In genomic region chr11:11733246-11733763, GRCh38 we compare ENCODE assay signal across 25 cellular contexts.
"Had no signal": no experiment of that assay in that cellular context is flagged by ENCODE, and none has a peak within 500 bp of the region (broad histone marks: within the 10 kb centered on the region; RNA-seq: fewer than 3 reads in every experiment).

No MANE protein-coding gene starts in this region.

- DNase-seq: dermis blood vessel endothelial cell; effector memory CD4-positive, alpha-beta T cell; esophagus squamous epithelium; foreskin melanocyte; hypothalamus; immature natural killer cell; islet precursor cell; kidney glomerular epithelial cell; left colon; left ventricle myocardium superior; lower lobe of right lung; natural killer cell; nucleus accumbens; right cardiac atrium; sigmoid colon; stimulated activated CD4-positive, alpha-beta T cell treated with anti-CD3 and anti-CD28 coated beads, Interleukin-2, amount 100 ng/mL, for 24 hours; stimulated activated CD4-positive, alpha-beta T cell treated with anti-CD3 and anti-CD28 coated beads, Interleukin-4, amount 100 ng/mL, for 24 hours; stimulated activated naive CD4-positive, alpha-beta T cell treated with Interleukin-2 at 50 U/mL for 16 hours; stomach; thyroid gland; trophoblast cell had no signal

- H3K9me3 ChIP-seq: esophagus squamous epithelium, lower lobe of right lung, prostate gland, sigmoid colon, stomach, thyroid gland had no signal

- H3K9me3 Mint-ChIP-seq: immature natural killer cell; natural killer cell; stimulated activated effector memory CD8-positive, alpha-beta T cell treated with anti-CD3 and anti-CD28 coated beads, Interleukin-12 subunit alpha, Interleukin-12 subunit beta, amount 100 ng/mL, for 72 hours had no signal

- H3K27ac ChIP-seq: coronary artery, esophagus squamous epithelium, lower lobe of right lung, prostate gland, sigmoid colon, stomach, thyroid gland had no signal

- FAIRE-seq: endothelial cell of umbilical vein had no signal

- H3K27ac Mint-ChIP-seq: immature natural killer cell; natural killer cell; stimulated activated effector memory CD8-positive, alpha-beta T cell treated with anti-CD3 and anti-CD28 coated beads, Interleukin-12 subunit alpha, Interleukin-12 subunit beta, amount 100 ng/mL, for 72 hours had no signal

- H3K4me3 ChIP-seq: coronary artery, esophagus squamous epithelium, lower lobe of right lung, prostate gland, sigmoid colon, stomach, thyroid gland had no signal

- H3K36me3 Mint-ChIP-seq: natural killer cell; stimulated activated effector memory CD8-positive, alpha-beta T cell treated with anti-CD3 and anti-CD28 coated beads, Interleukin-12 subunit alpha, Interleukin-12 subunit beta, amount 100 ng/mL, for 72 hours had no signal

- H3K4me1 Mint-ChIP-seq: immature natural killer cell; natural killer cell; stimulated activated effector memory CD8-positive, alpha-beta T cell treated with anti-CD3 and anti-CD28 coated beads, Interleukin-12 subunit alpha, Interleukin-12 subunit beta, amount 100 ng/mL, for 72 hours had no signal

- H3K36me3 ChIP-seq: esophagus squamous epithelium, lower lobe of right lung, prostate gland, sigmoid colon, stomach, thyroid gland had no signal

- H3K27me3 ChIP-seq: sigmoid colon, stomach, thyroid gland had no signal

- H3K4me1 ChIP-seq: lower lobe of right lung, prostate gland, sigmoid colon, stomach, thyroid gland had no signal

- H3K4me3 Mint-ChIP-seq: immature natural killer cell; natural killer cell; stimulated activated effector memory CD8-positive, alpha-beta T cell treated with anti-CD3 and anti-CD28 coated beads, Interleukin-12 subunit alpha, Interleukin-12 subunit beta, amount 100 ng/mL, for 72 hours had no signal
